8 cellular contexts compared by ENCODE assay signal in the genomic region with DNA sequence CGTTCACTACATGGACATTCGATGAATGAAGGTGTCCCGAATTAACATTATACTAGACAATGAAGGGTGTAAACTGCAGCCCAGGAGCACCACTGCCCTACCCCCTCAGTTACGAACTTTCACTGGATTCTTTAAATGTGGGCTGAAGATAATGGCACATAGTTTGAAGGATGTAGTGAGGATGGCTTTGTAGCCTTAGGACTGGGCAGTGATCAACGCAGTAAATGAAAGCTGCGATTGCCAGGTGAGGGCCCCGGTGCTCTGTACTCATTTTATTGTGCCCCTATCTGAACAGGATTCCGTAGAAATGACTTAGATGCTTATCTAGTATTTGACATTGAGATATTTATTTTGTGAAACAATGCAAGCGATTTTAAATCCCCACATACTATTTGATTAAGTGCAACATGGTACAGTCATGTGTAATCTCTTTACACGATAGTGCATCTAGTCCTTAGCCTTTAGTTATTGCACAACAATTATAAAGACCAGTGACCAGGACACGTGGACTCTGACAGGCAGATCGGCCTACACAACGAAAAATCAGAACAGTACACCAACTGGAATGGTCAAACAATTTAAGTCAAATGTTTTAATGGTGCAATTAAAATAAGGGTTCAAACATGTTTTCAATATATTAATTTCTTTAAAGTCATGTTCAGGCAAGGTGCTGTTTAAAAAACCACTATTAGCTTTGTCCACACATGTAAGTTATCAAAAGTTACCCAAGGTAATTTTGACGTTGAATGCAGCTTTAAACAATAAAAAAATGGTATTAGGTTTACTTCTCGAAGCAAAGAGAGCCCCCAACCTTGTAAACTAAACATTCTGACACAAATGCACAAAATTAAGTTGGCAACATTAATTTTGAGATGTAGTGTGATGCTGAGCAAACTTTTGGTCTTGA. TPM values are rescaled to one million over a fixed set of nuclear protein-coding genes. Genes with fewer than 3 reads are reported as not detected.
DNase-seq lines count a peak whose midpoint lies in the region; ATAC-seq and TF ChIP-seq lines count a peak whose summit lies in the region.

No MANE protein-coding gene starts in this region.

- H3K9me3 ChIP-seq in CD4-positive, alpha-beta memory T cell (ENCODE audit: control insufficient read depth in 1 of 2, low read length in 2 of 2), result no peaks in the 10 kb centered on the region
- H3K9me3 ChIP-seq in adipocyte (ENCODE audit: control insufficient read depth, low read length), result no peaks in the 10 kb centered on the region
- no peaks in the 10 kb centered on the region for H3K9me3 ChIP-seq in lower lobe of right lung

- POLR2A ChIA-PET in CD4-positive, alpha-beta memory T cell (lab: Charles Lee; ENCODE audit: partially characterized antibody), result interaction anchor here (1.1 to 9.9 kb wide), 16 partner anchors 14 to 454 kb away, joined by 3 to 211 read pairs (median 18); partner anchors contain the start of genes CD79B, CEP95, DDX5 and ERN1

- H3K27me3 Mint-ChIP-seq in CD4-positive, alpha-beta memory T cell, result no peaks in the 10 kb centered on the region

- peak overlapping the region; percentile 87 for H3K27ac ChIP-seq in CD4-positive, alpha-beta memory T cell (ENCODE audit: low read depth, low read length)
- peak overlapping the region; percentile 96 for H3K27ac ChIP-seq in lower lobe of right lung

- peak overlapping the region; percentile 98 for H3K9ac ChIP-seq in adipocyte (ENCODE audit: low read length)

- intact Hi-C loops in CD4-positive, alpha-beta memory T cell (cut with micrococcal nuclease), result loop anchor here (2.0 kb wide), 1 partner anchor 135 kb away; no protein-coding TSS in a partner anchor
- intact Hi-C loops in lower lobe of right lung (cut with DNase I), result no loop called here

- H3K27me3 ChIP-seq in CD4-positive, alpha-beta memory T cell (ENCODE audit: insufficient read depth, low read length), result no peaks in the 10 kb centered on the region
- H3K27me3 ChIP-seq in adipocyte (replicated peaks; ENCODE audit: control insufficient read depth, insufficient read depth, low read length) (no peaks in the 10 kb centered on the region), lower lobe of right lung (ENCODE audit: low read depth) (no peaks in the 10 kb centered on the region)

- peak in 1 of 5 donors; percentile 5 for DNase-seq in CD4-positive, alpha-beta memory T cell
- DNase-seq in HK-2 (ENCODE audit: unreplicated experiment) (peak; percentile 25), adipocyte (ENCODE audit: low read depth) (peak; percentile 44), lower lobe of right lung (no peak), epidermal melanocyte (ENCODE audit: insufficient read length, low spot score) (no peak), middle frontal gyrus (ENCODE audit: extremely low spot score, low spot score) (no peak)

- no peak for TF ChIP-seq CTCF in lower lobe of right lung (IDR thresholded peaks at IDR 0.05)

- peaks cover 22% of the 10 kb centered on the region for H3K4me1 ChIP-seq in CD4-positive, alpha-beta memory T cell (ENCODE audit: insufficient read depth, low read length)
- H3K4me1 ChIP-seq in adipocyte (ENCODE audit: control insufficient read depth, insufficient read depth, low read length) (peaks cover 28% of the 10 kb centered on the region), lower lobe of right lung (peaks cover 52% of the 10 kb centered on the region)

- ATAC-seq in lower lobe of right lung (peak in 1 of 2 donors; percentile 31), GM21367 (IDR thresholded peaks at IDR 0.05; ENCODE audit: unreplicated experiment) (no peak), HG03159 (IDR thresholded peaks at IDR 0.05; ENCODE audit: unreplicated experiment) (no peak)

- CTCF ChIA-PET in CD4-positive, alpha-beta memory T cell (lab: Charles Lee; ENCODE audit: partially characterized antibody), result interaction anchor here (1.1 to 3.7 kb wide), 5 partner anchors 14 to 236 kb away, joined by 3 to 17 read pairs (median 11); partner anchors contain the start of gene CSHL1

- peaks cover 8% of the 10 kb centered on the region for H3K36me3 ChIP-seq in CD4-positive, alpha-beta memory T cell (ENCODE audit: insufficient read depth, low read length)
- H3K36me3 ChIP-seq in adipocyte (ENCODE audit: control insufficient read depth, insufficient read depth, low read length, severe bottlenecking) (peaks cover 23% of the 10 kb centered on the region), lower lobe of right lung (peaks cover 19% of the 10 kb centered on the region)

- no peak overlapping the region for H3K4me3 Mint-ChIP-seq in CD4-positive, alpha-beta memory T cell

- peaks cover 8 to 29% of the 10 kb centered on the region in 2 donors for H3K36me3 Mint-ChIP-seq in CD4-positive, alpha-beta memory T cell

- no peaks in the 10 kb centered on the region for H3K9me3 Mint-ChIP-seq in CD4-positive, alpha-beta memory T cell

- peak overlapping the region; percentile 77 to 95 for H3K4me3 ChIP-seq in CD4-positive, alpha-beta memory T cell (ENCODE audit: low read length in 2 of 2)
- peak overlapping the region; percentile 93 for H3K4me3 ChIP-seq in adipocyte (ENCODE audit: low read length)
- peak overlapping the region; percentile 92 for H3K4me3 ChIP-seq in lower lobe of right lung

- no peak overlapping the region for H3K27ac Mint-ChIP-seq in CD4-positive, alpha-beta memory T cell

- H3K4me1 Mint-ChIP-seq in CD4-positive, alpha-beta memory T cell, result peaks cover 15 to 30% (median 21%) of the 10 kb centered on the region in 4 donors

RNA-seq across cellular contexts. Expression of gene ERN1, which starts 17.4 kb away (rescaled TPM):
- total RNA-seq in CD4-positive, alpha-beta memory T cell, result 100 to 1,000 TPM; 163 to 172 TPM
- polyA plus RNA-seq in CD4-positive, alpha-beta memory T cell, result 100 to 1,000 TPM in 1 of 2 donors, 10 to 100 TPM in 1; 47.9 to 124 TPM
- 39.7 TPM for total RNA-seq in lower lobe of right lung

Comparison
In these comparisons a context has a peak if more than half of its experiments do, and no peak if none do; other contexts are left out.
1. DNase-seq: peak in HK-2 (single experiment) and adipocyte (single experiment); none in lower lobe of right lung (single experiment), epidermal melanocyte (single experiment) and middle frontal gyrus (single experiment).
2. Peak in every context shown above with its lines, with median percentiles within 50 percentile points of each other: H3K4me3 ChIP-seq.